In genomic region chr20:59453634-59454241, GRCh38 we compare ENCODE assay signal across 21 cellular contexts.
DNase-seq lines count a peak whose midpoint lies in the region; ATAC-seq and TF ChIP-seq lines count a peak whose summit lies in the region.
"Had no signal": no experiment of that assay in that cellular context is flagged by ENCODE, and none has a peak within 500 bp of the region (broad histone marks: within the 10 kb centered on the region; RNA-seq: fewer than 3 reads in every experiment).

No MANE protein-coding gene starts in this region.

- H2BK120ac ChIP-seq in neuronal stem cell (ENCODE audit: low read depth, low read length) = no peak overlapping the region

- no peak overlapping the region for H3K14ac ChIP-seq in neuronal stem cell (ENCODE audit: low read length)

- H4K8ac ChIP-seq in neuronal stem cell (ENCODE audit: low read depth, low read length) = no peak overlapping the region

- no peak for DNase-seq in Right ventricle myocardium superior
- no peak for DNase-seq in left cardiac atrium
- DNase-seq in heart right ventricle = peak in 1 of 2 donors; percentile 19
- no peak for DNase-seq in neuronal stem cell (ENCODE audit: low spot score)
- DNase-seq in NCI-H146 (lab: John Stamatoyannopoulos, UW) = no peak
- DNase-seq: Caco-2; CD4-positive, alpha-beta memory T cell; DMS153; MG63; NCI-H1048; NCI-H1436 treated with DMSO at 0.1 percent for 48 hours; NCI-H2029; NCI-H226; NCI-H510A treated with DMSO at 0.1 percent for 48 hours; NCI-H774 had no signal

- CTCF ChIA-PET in HEK293 (lab: Yijun Ruan, JAX) = interaction anchor here (0.7 to 1.8 kb wide), 4 partner anchors 42 to 1224 kb away, joined by 3 to 4 read pairs (median 3); no protein-coding TSS in a partner anchor

- H2BK15ac ChIP-seq in neuronal stem cell (ENCODE audit: low read length) = no peak overlapping the region

- H3K4me1 ChIP-seq in HEK293 (ENCODE audit: control insufficient read depth, insufficient read depth, low read length) = no peaks in the 10 kb centered on the region
- H3K4me1 ChIP-seq in heart right ventricle = peaks cover 0 to 16% (median 4%) of the 10 kb centered on the region in 9 donors
- peaks cover 0 to 15% of the 10 kb centered on the region in 2 donors for H3K4me1 ChIP-seq in neuronal stem cell (ENCODE audit: control insufficient read depth in 2 of 2, insufficient read depth in 1 of 2, low read depth in 1 of 2, low read length in 2 of 2)

- H3K9me3 ChIP-seq in HEK293 (ENCODE audit: control insufficient read depth, insufficient read depth, low read depth, low read length) (no peaks in the 10 kb centered on the region), heart right ventricle (peaks cover 0 to 2% (median 0%) of the 10 kb centered on the region in 11 donors), neuronal stem cell (replicated peaks in 1 of 2; ENCODE audit: control insufficient read depth in 2 of 2, insufficient read depth in 1 of 2, low read depth in 1 of 2, low read length in 2 of 2) (no peaks in the 10 kb centered on the region)
- H3K9me3 ChIP-seq: MG63, SJCRH30 had no signal

- no peak overlapping the region for H3K4me2 ChIP-seq in neuronal stem cell (ENCODE audit: insufficient read depth, low read length, poor library complexity, severe bottlenecking)

- peaks cover 0 to 58% (median 24%) of the 10 kb centered on the region in 7 donors for H3K27me3 ChIP-seq in heart right ventricle
- H3K27me3 ChIP-seq in neuronal stem cell (ENCODE audit: control insufficient read depth in 3 of 3, insufficient read depth in 3 of 3, low read depth in 1 of 3, low read length in 3 of 3) = peaks cover 0 to 6% (median 0%) of the 10 kb centered on the region in 3 experiments
- H3K27me3 ChIP-seq: MG63, SJCRH30 had no signal

- H3K4me3 ChIP-seq in HEK293 (ENCODE audit: low read depth, low read length) (no peak overlapping the region), heart right ventricle (no peak overlapping the region), neuronal stem cell (ENCODE audit: low read length in 2 of 2) (no peak overlapping the region)
- H3K4me3 ChIP-seq: MG63, SJCRH30 had no signal

- ATAC-seq in Right ventricle myocardium superior (ENCODE audit: poor library complexity) (peak; percentile 21), left cardiac atrium (no peak), heart right ventricle (peak in 6 of 8 donors; percentile 35 to 55 (median 46)), HG03457 (IDR thresholded peaks at IDR 0.05; ENCODE audit: unreplicated experiment) (no peak), HG03196 (IDR thresholded peaks at IDR 0.05; ENCODE audit: unreplicated experiment) (no peak)
- ATAC-seq: HCT116, Panc1 had no signal

- no peak overlapping the region for H3K23ac ChIP-seq in neuronal stem cell (ENCODE audit: low read depth, low read length, poor library complexity)

- H3K18ac ChIP-seq in neuronal stem cell (ENCODE audit: low read length) = peak overlapping the region; percentile 32

- no peak overlapping the region for H3K27ac ChIP-seq in HEK293 (ENCODE audit: extremely low read depth, low read depth, low read length)
- peak overlapping the region in 1 of 10 donors; percentile 1 for H3K27ac ChIP-seq in heart right ventricle
- no peak overlapping the region for H3K27ac ChIP-seq in neuronal stem cell (replicated peaks; ENCODE audit: low read length)
- H3K27ac ChIP-seq: SJCRH30 had no signal

- intact Hi-C loops in Right ventricle myocardium superior (cut with DNase I) = no loop called here
- intact Hi-C loops in left cardiac atrium (cut with DNase I) = no loop called here
- intact Hi-C loops in heart right ventricle (cut with DNase I) = loop anchor here in 2 of 10 donors (5.0 to 10.0 kb wide), 2 partner anchors 359 to 1216 kb away; no protein-coding TSS in a partner anchor

- H2BK5ac ChIP-seq in neuronal stem cell (ENCODE audit: low read length) = no peak overlapping the region

- H3K36me3 ChIP-seq in HEK293 (ENCODE audit: control insufficient read depth in 2 of 2, insufficient read depth in 1 of 2, low read length in 2 of 2) (no peaks in the 10 kb centered on the region), heart right ventricle (no peaks in the 10 kb centered on the region), neuronal stem cell (replicated peaks in 1 of 2; ENCODE audit: control insufficient read depth in 2 of 2, insufficient read depth in 2 of 2, low read length in 2 of 2) (no peaks in the 10 kb centered on the region)
- H3K36me3 ChIP-seq: MG63, SJCRH30 had no signal

- no peak overlapping the region for H3K4ac ChIP-seq in neuronal stem cell (ENCODE audit: low read length)

- POLR2A ChIA-PET in HEK293 (lab: Yijun Ruan, JAX) = no interaction called here

- TF ChIP-seq CTCF in HEK293 (tag by site-specific recombination; IDR thresholded peaks at IDR 0.05) (no peak), heart right ventricle (IDR thresholded peaks at IDR 0.05) (no peak)

- no peak overlapping the region for H2AFZ ChIP-seq in neuronal stem cell (ENCODE audit: low read length)

- no peaks in the 10 kb centered on the region for H3K79me1 ChIP-seq in neuronal stem cell (ENCODE audit: low read depth, low read length)

- 64 to 74% methylated on average over 10 of the region's 10 CpGs for WGBS in heart right ventricle, 2 donors
- no CpG with 5 or more reads among the region's 10 CpGs for WGBS in neuronal stem cell (ENCODE audit: extremely low coverage in 2 of 2, insufficient read length in 2 of 2, insufficient replicate concordance in 1 of 2), 2 donors

- no peak overlapping the region for H3K9ac ChIP-seq in neuronal stem cell (ENCODE audit: low read depth, low read length, poor library complexity)

- H2AK5ac ChIP-seq in neuronal stem cell (ENCODE audit: low read depth, low read length) = no peak overlapping the region

- H2BK12ac ChIP-seq in neuronal stem cell (ENCODE audit: low read length) = no peak overlapping the region

- no peak overlapping the region for H4K91ac ChIP-seq in neuronal stem cell (ENCODE audit: low read depth, low read length, poor library complexity)

TF ChIP-seq in HEK293, 187 proteins besides CTCF, POLR2A, EP300 and RAD21:
- TF ChIP-seq ZIC2 (tag by site-specific recombination; IDR thresholded peaks at IDR 0.05) (peak; percentile 67), ZNF768 (tag by site-specific recombination; IDR thresholded peaks at IDR 0.05) (no peak), KLF10 (tag by site-specific recombination; IDR thresholded peaks at IDR 0.05) (no peak), HOXD13 (CRISPR knock-in tag; IDR thresholded peaks at IDR 0.05; ENCODE audit: borderline replicate concordance) (no peak), ZNF645 (tag by site-specific recombination; IDR thresholded peaks at IDR 0.05) (no peak), HOXA7 (CRISPR knock-in tag; IDR thresholded peaks at IDR 0.05; ENCODE audit: borderline replicate concordance) (no peak)

Comparison
In these comparisons a context has a peak if more than half of its experiments do, and no peak if none do; other contexts are left out.
1. ATAC-seq: peak in Right ventricle myocardium superior (single experiment) and heart right ventricle (6 of 8); none in left cardiac atrium (0 of 2), HG03457 (single experiment) and HG03196 (single experiment).